ENCODE assay signal across 8 cellular contexts in the genomic region with DNA sequence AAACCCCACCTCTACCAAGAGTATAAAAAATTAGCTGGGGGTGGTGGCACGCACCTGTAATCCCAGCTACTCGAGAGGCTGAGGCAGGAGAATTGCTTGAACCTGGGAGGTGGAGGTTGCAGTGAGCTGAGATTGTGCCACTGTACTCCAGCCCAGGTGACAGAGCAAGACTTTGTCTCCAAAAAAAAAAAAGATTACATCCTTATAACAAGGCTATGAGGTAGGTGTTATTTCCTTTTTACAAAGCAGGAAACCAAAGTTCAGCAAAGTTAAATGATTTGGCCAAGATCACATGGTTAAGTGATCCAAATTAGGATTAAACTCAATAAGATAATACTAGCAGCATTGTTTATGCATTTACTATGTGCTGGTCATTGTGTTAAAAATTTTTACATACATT. TPM values are rescaled to one million over a fixed set of nuclear protein-coding genes. Genes with fewer than 3 reads are reported as not detected.
"Had no signal": no experiment of that assay in that cellular context is flagged by ENCODE, and none has a peak within 500 bp of the region (broad histone marks: within the 10 kb centered on the region; RNA-seq: fewer than 3 reads in every experiment).

No MANE protein-coding gene starts in this region.

RNA-seq across cellular contexts. Expression of gene MYL4, which starts 8.1 kb away (rescaled TPM):
- total RNA-seq: activated CD4-positive, alpha-beta memory T cell treated with anti-CD3 and anti-CD28 coated beads for 36 hours; activated naive CD4-positive, alpha-beta T cell treated with anti-CD3 and anti-CD28 coated beads for 36 hours; fibroblast of lung; fibroblast of villous mesenchyme; mammary epithelial cell; osteocyte; SK-MEL-5 had no signal
- polyA plus RNA-seq: keratinocyte, mammary epithelial cell had no signal

RNA-seq across cellular contexts. Expression of gene ITGB3, which starts 36.3 kb away (rescaled TPM):
- total RNA-seq: activated CD4-positive, alpha-beta memory T cell treated with anti-CD3 and anti-CD28 coated beads for 36 hours; activated naive CD4-positive, alpha-beta T cell treated with anti-CD3 and anti-CD28 coated beads for 36 hours had no signal
- polyA plus RNA-seq: keratinocyte had no signal
